8 cellular contexts compared by ENCODE assay signal in the genomic region with DNA sequence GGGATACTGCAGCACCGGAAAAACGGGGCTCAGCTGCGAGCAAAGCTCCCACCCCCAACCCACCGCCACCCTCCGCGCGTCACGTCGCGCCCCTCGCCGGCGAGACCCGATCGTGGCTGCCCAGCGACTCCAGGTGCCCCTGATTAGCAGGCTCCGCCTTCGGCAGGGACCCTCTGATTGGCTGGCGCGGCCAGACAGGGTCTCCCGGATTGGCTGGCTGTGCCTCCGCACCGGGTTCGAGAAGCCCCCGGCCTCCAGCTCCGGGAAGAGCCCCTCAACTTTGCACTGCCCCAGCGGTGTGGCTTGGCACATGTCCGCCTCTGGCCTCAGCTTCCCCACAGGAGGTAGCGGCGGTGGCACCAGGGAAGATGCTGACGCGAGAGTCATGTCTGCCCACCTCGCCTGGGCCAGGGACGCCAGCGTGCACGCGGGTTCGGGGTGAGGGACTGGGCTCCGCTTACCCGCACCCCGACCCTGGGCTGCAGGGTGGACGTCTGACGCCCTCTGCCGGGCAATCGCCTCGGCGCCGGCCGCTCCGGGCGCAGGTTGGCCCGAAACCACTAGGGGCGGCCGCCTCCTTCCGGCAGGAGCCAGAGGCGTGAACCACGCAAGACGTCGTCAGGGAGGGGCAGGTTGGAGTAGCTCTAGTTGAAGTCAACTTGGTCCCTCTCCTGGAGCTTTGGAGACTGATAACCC. TPM values are rescaled to one million over a fixed set of nuclear protein-coding genes. Genes with fewer than 3 reads are reported as not detected.
DNase-seq lines count a peak whose midpoint lies in the region; ATAC-seq and TF ChIP-seq lines count a peak whose summit lies in the region.

No MANE protein-coding gene starts in this region.

- H3K4me1 Mint-ChIP-seq in dendritic cell treated with granulocyte-macrophage colony-stimulating factor and Interleukin-4, amounts not matched to agents 40 ng/mL and 50 ng/mL, for 4 days (ENCODE audit: low read depth) = peaks cover 84% of the 10 kb centered on the region

- WGBS in lower leg skin, 2 donors = 0 to 1% methylated on average over 38 to 49 of the region's 59 CpGs

- TF ChIP-seq POLR2A in lower leg skin (IDR thresholded peaks at IDR 0.05) = no peak

- H3K9me3 Mint-ChIP-seq in dendritic cell treated with granulocyte-macrophage colony-stimulating factor and Interleukin-4, amounts not matched to agents 40 ng/mL and 50 ng/mL, for 4 days = no peaks in the 10 kb centered on the region

- peak in 1 of 3 donors; percentile 98 for TF ChIP-seq CTCF in lower leg skin (IDR thresholded peaks at IDR 0.05)

- H3K36me3 Mint-ChIP-seq in dendritic cell treated with granulocyte-macrophage colony-stimulating factor and Interleukin-4, amounts not matched to agents 40 ng/mL and 50 ng/mL, for 4 days (ENCODE audit: low read depth) = peaks cover 54% of the 10 kb centered on the region

- H3K4me3 ChIP-seq in lower leg skin (ENCODE audit: low read depth, poor library complexity, severe bottlenecking) = peak overlapping the region; percentile 18

- intact Hi-C loops in dendritic cell treated with granulocyte-macrophage colony-stimulating factor and Interleukin-4, amounts not matched to agents 40 ng/mL and 50 ng/mL, for 4 days (cut with micrococcal nuclease) = loop anchor here (1.0 to 5.0 kb wide), 3 partner anchors 18 to 97 kb away; a partner anchor contains a TSS
- intact Hi-C loops in lower leg skin (cut with DNase I; ENCODE audit: low total_unique reads) = loop anchor here (5.0 kb wide), 1 partner anchor 92 kb away; no protein-coding TSS in a partner anchor

- ATAC-seq in GM19025 (IDR thresholded peaks at IDR 0.05; ENCODE audit: low read depth, unreplicated experiment) = peak; percentile 51
- ATAC-seq in HG03280 (IDR thresholded peaks at IDR 0.05; ENCODE audit: unreplicated experiment) = peak; percentile 56

- H3K4me3 Mint-ChIP-seq in dendritic cell treated with granulocyte-macrophage colony-stimulating factor and Interleukin-4, amounts not matched to agents 40 ng/mL and 50 ng/mL, for 4 days = peak overlapping the region; percentile 78

- H3K27me3 Mint-ChIP-seq in dendritic cell treated with granulocyte-macrophage colony-stimulating factor and Interleukin-4, amounts not matched to agents 40 ng/mL and 50 ng/mL, for 4 days = no peaks in the 10 kb centered on the region

- DNase-seq in AML-193 (lab: John Stamatoyannopoulos, UW) (peak; percentile 88 to 92), NCI-H526 treated with DMSO at 0.1 percent for 48 hours (lab: John Stamatoyannopoulos, UW) (peak; percentile 45), lower leg skin (ENCODE audit: low spot score in 2 of 2) (peak; percentile 84 to 97)
- peak; percentile 96 for DNase-seq in activated CD4-positive, alpha-beta T cell treated with anti-CD3 and anti-CD28 coated beads, Interleukin-2, amount 50 U/mL, for 1 hour
- peak; percentile 87 to 93 (median 93) for DNase-seq in stimulated activated CD4-positive, alpha-beta T cell treated with anti-CD3 and anti-CD28 coated beads, TNF-alpha, amount 100 ng/mL, for 1 hour (ENCODE audit: low read depth in 3 of 3, low spot score in 1 of 3)

- H3K27ac Mint-ChIP-seq in dendritic cell treated with granulocyte-macrophage colony-stimulating factor and Interleukin-4, amounts not matched to agents 40 ng/mL and 50 ng/mL, for 4 days = peak overlapping the region; percentile 89

RNA-seq across cellular contexts. Expression of a gene that starts 0.5 kb away (rescaled TPM):
- total RNA-seq in lower leg skin = 10 to 100 TPM in 2 of 4 donors, 1 to 10 TPM in 2; 5.4 to 24.1 (median 9.9) TPM

RNA-seq across cellular contexts. Expression of a gene that starts 9.8 kb away (rescaled TPM):
- total RNA-seq in lower leg skin = 10 to 100 TPM; 10.1 to 15.0 (median 11.6) TPM

Comparison
In these comparisons a context has a peak if more than half of its experiments do, and no peak if none do; other contexts are left out.
1. Peak in every context shown above with its lines: DNase-seq, ATAC-seq and H3K4me3 ChIP-seq.
2. DNase-seq: peak in every context shown above with its lines; median percentile 96 in activated CD4-positive, alpha-beta T cell treated with anti-CD3 and anti-CD28 coated beads, Interleukin-2, amount 50 U/mL, for 1 hour; 93 in stimulated activated CD4-positive, alpha-beta T cell treated with anti-CD3 and anti-CD28 coated beads, TNF-alpha, amount 100 ng/mL, for 1 hour; 90 in lower leg skin; 90 in AML-193; 45 in NCI-H526 treated with DMSO at 0.1 percent for 48 hours.